ENCODE assay signal across 1 cellular context in the genomic region with DNA sequence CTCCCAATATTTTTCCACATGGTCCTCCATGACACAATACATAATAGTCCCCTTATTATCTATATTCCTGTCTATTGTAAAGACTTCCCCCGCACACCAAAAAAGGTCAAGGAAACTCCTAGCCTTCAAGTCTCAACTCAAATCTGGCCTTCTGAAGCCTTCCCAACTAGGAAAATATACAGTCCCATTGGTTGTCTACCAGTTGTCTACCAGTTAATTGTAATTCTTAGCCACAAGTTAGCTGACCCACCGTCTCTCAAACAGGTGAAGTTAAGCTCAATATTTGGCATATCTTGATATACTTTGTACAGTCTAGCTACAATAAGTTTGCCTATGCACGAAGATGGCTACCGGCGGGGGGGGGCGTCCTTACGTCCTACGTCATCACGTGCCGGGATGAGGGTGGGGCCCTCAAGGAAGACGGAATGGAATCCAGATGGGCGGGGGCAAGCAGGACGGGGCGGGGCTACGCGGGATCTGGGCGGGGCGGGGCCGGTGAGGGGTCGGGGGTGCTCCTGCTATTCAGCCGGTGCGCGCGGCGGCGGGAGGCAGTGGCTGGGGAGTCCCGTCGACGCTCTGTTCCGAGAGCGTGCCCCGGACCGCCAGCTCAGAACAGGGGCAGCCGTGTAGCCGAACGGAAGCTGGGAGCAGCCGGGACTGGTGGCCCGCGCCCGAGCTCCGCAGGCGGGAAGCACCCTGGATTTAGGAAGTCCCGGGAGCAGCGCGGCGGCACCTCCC.
A peak's percentile ranks its signal among the peaks of the same experiment; 100 is the strongest.
TF ChIP-seq lines count a peak whose summit lies in the region.

Gene AHR, plus strand, starts transcription at position 551 of the 738 bp plus-strand sequence. CDS start 613 bp downstream, outside the sequence.

TF ChIP-seq in HepG2, 621 proteins besides CTCF, POLR2A, EP300 and RAD21 (continued from another document and continues in another):
- TF ChIP-seq ZNF318 (CRISPR knock-in tag; IDR thresholded peaks at IDR 0.05) = no peak
- no peak for TF ChIP-seq ATAD3A (CRISPR knock-in tag; IDR thresholded peaks at IDR 0.05)
- TF ChIP-seq ELF1 (CRISPR knock-in tag; IDR thresholded peaks at IDR 0.05) = no peak
- 0 out of 2 replicates have a peak, but pooled peaks have one; percentile 68 for TF ChIP-seq TOPORS (CRISPR knock-in tag; IDR thresholded peaks at IDR 0.05)
- no peak for TF ChIP-seq ASH2L (IDR thresholded peaks at IDR 0.05; ENCODE audit: insufficient read length, low read depth, low read length)
- peak; percentile 68; the same call in 1 of the 2 replicates for TF ChIP-seq ATF2 (CRISPR knock-in tag; IDR thresholded peaks at IDR 0.05)
- TF ChIP-seq, protein P1, sequence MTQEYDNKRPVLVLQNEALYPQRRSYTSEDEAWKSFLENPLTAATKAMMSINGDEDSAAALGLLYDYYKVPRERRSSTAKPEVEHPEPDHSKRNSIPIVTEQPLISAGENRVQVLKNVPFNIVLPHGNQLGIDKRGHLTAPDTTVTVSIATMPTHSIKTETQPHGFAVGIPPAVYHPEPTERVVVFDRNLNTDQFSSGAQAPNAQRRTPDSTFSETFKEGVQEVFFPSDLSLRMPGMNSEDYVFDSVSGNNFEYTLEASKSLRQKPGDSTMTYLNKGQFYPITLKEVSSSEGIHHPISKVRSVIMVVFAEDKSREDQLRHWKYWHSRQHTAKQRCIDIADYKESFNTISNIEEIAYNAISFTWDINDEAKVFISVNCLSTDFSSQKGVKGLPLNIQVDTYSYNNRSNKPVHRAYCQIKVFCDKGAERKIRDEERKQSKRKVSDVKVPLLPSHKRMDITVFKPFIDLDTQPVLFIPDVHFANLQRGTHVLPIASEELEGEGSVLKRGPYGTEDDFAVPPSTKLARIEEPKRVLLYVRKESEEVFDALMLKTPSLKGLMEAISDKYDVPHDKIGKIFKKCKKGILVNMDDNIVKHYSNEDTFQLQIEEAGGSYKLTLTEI (CRISPR knock-in tag; conservative IDR thresholded peaks at IDR 0.05) = no peak
- TF ChIP-seq SMC3 (IDR thresholded peaks at IDR 0.05; ENCODE audit: low read length) = no peak
- TF ChIP-seq HNF1A (IDR thresholded peaks at IDR 0.05; ENCODE audit: low read depth) = no peak
- no peak for TF ChIP-seq HNF1A (CRISPR knock-in tag; IDR thresholded peaks at IDR 0.05; ENCODE audit: borderline replicate concordance)
- no peak; the same call in 1 of the 2 replicates for TF ChIP-seq SETDB1 (CRISPR knock-in tag; IDR thresholded peaks at IDR 0.05; ENCODE audit: borderline replicate concordance)
- TF ChIP-seq TAF15 (IDR thresholded peaks at IDR 0.05; ENCODE audit: low read depth, low read length, poor library complexity, severe bottlenecking) = no peak
- TF ChIP-seq SP5 (CRISPR knock-in tag; IDR thresholded peaks at IDR 0.05; ENCODE audit: borderline replicate concordance, low read depth) = no peak
- 0 out of 2 replicates have a peak, but pooled peaks have one; percentile 33 for TF ChIP-seq CSRNP2 (CRISPR knock-in tag; conservative IDR thresholded peaks at IDR 0.05; ENCODE audit: low read depth)
- no peak for TF ChIP-seq DMTF1 (CRISPR knock-in tag; IDR thresholded peaks at IDR 0.05)
- TF ChIP-seq, protein P2, sequence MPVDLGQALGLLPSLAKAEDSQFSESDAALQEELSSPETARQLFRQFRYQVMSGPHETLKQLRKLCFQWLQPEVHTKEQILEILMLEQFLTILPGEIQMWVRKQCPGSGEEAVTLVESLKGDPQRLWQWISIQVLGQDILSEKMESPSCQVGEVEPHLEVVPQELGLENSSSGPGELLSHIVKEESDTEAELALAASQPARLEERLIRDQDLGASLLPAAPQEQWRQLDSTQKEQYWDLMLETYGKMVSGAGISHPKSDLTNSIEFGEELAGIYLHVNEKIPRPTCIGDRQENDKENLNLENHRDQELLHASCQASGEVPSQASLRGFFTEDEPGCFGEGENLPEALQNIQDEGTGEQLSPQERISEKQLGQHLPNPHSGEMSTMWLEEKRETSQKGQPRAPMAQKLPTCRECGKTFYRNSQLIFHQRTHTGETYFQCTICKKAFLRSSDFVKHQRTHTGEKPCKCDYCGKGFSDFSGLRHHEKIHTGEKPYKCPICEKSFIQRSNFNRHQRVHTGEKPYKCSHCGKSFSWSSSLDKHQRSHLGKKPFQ (CRISPR knock-in tag; IDR thresholded peaks at IDR 0.05; ENCODE audit: insufficient replicate concordance) = peak; percentile 58
- TF ChIP-seq TEAD2 (CRISPR knock-in tag; IDR thresholded peaks at IDR 0.05) = no peak
- TF ChIP-seq ZNF83 (CRISPR knock-in tag; IDR thresholded peaks at IDR 0.05; ENCODE audit: borderline replicate concordance) = 0 out of 2 replicates have a peak, but pooled peaks have one; percentile 31
- TF ChIP-seq YEATS4 (CRISPR knock-in tag; IDR thresholded peaks at IDR 0.05; ENCODE audit: borderline replicate concordance) = no peak; the same call in 1 of the 2 replicates
- no peak for TF ChIP-seq ZNF768 (CRISPR knock-in tag; IDR thresholded peaks at IDR 0.05)
- no peak for TF ChIP-seq ZC3H4 (CRISPR knock-in tag; IDR thresholded peaks at IDR 0.05; ENCODE audit: borderline replicate concordance)
- TF ChIP-seq, protein P3, sequence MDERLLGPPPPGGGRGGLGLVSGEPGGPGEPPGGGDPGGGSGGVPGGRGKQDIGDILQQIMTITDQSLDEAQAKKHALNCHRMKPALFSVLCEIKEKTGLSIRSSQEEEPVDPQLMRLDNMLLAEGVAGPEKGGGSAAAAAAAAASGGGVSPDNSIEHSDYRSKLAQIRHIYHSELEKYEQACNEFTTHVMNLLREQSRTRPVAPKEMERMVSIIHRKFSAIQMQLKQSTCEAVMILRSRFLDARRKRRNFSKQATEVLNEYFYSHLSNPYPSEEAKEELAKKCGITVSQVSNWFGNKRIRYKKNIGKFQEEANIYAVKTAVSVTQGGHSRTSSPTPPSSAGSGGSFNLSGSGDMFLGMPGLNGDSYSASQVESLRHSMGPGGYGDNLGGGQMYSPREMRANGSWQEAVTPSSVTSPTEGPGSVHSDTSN (CRISPR knock-in tag; IDR thresholded peaks at IDR 0.05) = no peak
